9 cellular contexts compared by ENCODE assay signal in the genomic region with DNA sequence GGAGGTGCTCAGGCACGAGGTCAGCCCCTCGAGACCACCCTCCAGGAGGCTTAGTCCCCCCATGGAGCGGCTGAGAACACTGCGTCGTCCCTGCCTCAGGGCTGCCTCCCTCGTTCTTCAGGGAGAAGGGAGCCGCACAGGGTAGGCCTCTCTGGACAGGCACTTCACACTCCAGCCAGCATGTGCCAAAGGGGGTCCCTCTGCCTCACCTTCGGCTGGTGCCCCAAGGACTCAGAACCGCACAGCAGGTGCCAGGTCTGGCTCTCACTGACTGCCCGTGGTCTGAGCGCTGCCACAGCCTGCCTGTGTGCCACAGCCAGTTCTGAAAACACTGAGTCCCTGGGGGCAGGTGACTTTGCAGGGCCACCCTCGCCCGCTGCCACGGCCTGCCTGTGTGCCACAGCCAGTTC.
"Had no signal": no experiment of that assay in that cellular context is flagged by ENCODE, and none has a peak within 500 bp of the region (broad histone marks: within the 10 kb centered on the region; RNA-seq: fewer than 3 reads in every experiment).

No MANE protein-coding gene starts in this region.

- H3K9me3 ChIP-seq: esophagus muscularis mucosa, ovary had no signal

- ATAC-seq: activated CD4-positive, CD25-positive, alpha-beta regulatory T cell treated with anti-CD3 and anti-CD28 coated beads, Interleukin-2, amount 50 U/mL, for 24 hours; T-helper 17 cell had no signal

- H3K36me3 Mint-ChIP-seq: activated naive CD4-positive, alpha-beta T cell treated with anti-CD3 and anti-CD28 coated beads, Interleukin-2, amount 50 U/mL, for 24 hours; brain had no signal

- H3K27me3 Mint-ChIP-seq: activated naive CD4-positive, alpha-beta T cell treated with anti-CD3 and anti-CD28 coated beads, Interleukin-2, amount 50 U/mL, for 24 hours; T-helper 17 cell had no signal

- DNase-seq: activated T-cell treated with anti-CD3 and anti-CD28 coated beads, Interleukin-2, amount 50 U/mL, for 1 hour; mammary epithelial cell; ovary; stimulated activated CD4-positive, alpha-beta T cell treated with anti-CD3 and anti-CD28 coated beads, Interleukin-4, amount 100 ng/mL, for 4 hours; T-helper 17 cell had no signal

- H3K4me3 Mint-ChIP-seq: activated naive CD4-positive, alpha-beta T cell treated with anti-CD3 and anti-CD28 coated beads, Interleukin-2, amount 50 U/mL, for 24 hours; T-helper 17 cell had no signal

- H3K4me3 ChIP-seq: esophagus muscularis mucosa, ovary had no signal

- H3K36me3 ChIP-seq: esophagus muscularis mucosa, ovary had no signal

- H3K27ac Mint-ChIP-seq: activated naive CD4-positive, alpha-beta T cell treated with anti-CD3 and anti-CD28 coated beads, Interleukin-2, amount 50 U/mL, for 24 hours; T-helper 17 cell had no signal

- H3K9me3 Mint-ChIP-seq: activated naive CD4-positive, alpha-beta T cell treated with anti-CD3 and anti-CD28 coated beads, Interleukin-2, amount 50 U/mL, for 24 hours had no signal
